In the genomic region with DNA sequence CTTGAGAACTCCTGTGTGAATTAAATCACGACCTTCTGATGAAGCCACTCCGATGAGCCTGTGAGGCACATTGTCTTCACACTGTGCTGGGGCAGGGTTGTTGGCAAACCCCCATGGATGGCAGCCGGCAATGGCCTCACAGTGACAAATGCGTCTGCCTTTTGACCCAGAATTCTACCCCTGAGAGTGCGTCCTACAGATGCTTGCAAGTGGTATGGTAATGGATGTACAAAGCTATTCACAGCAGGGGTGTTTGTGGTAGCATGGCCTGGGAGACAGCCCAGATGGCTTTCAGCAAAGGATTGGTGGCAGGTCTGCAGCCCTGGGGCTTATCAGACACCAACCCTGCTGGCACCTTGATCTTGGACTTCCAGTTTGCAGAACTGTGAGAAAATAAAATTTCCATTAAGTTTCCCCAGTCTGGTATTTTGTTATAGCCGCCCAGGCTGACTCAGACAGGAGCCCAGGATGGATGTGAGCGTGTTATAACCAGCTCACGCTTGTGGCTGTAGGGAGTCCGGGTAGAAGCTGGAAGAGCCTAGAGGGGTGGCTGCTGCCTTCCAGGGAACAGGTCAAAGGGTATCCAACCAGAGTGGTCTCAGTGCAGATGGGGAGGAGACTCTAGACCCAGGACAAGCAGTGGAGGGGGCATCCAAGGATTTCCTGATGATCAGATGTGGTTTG, we compare ENCODE assay signal across 16 cellular contexts. TPM values are rescaled to one million over a fixed set of nuclear protein-coding genes. Genes with fewer than 3 reads are reported as not detected.
DNase-seq lines count a peak whose midpoint lies in the region; ATAC-seq, FAIRE-seq and TF ChIP-seq lines count a peak whose summit lies in the region.
"Had no signal": no experiment of that assay in that cellular context is flagged by ENCODE, and none has a peak within 500 bp of the region (broad histone marks: within the 10 kb centered on the region; RNA-seq: fewer than 3 reads in every experiment).

No MANE protein-coding gene starts in this region.

- no peaks in the 10 kb centered on the region for H3K27me3 ChIP-seq in K562 (ENCODE audit: control insufficient read depth in 2 of 2, insufficient read depth in 2 of 2, low read length in 2 of 2)
- H3K27me3 ChIP-seq in keratinocyte (ENCODE audit: control insufficient read depth, extremely low read depth, insufficient read depth, low read length): no peaks in the 10 kb centered on the region
- H3K27me3 ChIP-seq in thyroid gland: no peaks in the 10 kb centered on the region
- no peaks in the 10 kb centered on the region for H3K27me3 ChIP-seq in tibial nerve

- DNase-seq in Right ventricle myocardium inferior (ENCODE audit: missing footprints) (peak; percentile 72), cardiac septum (ENCODE audit: low spot score) (no peak), K562 (ENCODE audit: extremely low read depth in 1 of 4, low spot score in 3 of 4) (no peak), keratinocyte (ENCODE audit: low read depth, low spot score) (no peak), thyroid gland (no peak), SW 1271 (lab: John Stamatoyannopoulos, UW) (no peak), tibial nerve (ENCODE audit: low spot score in 2 of 2) (no peak)
- DNase-seq in stimulated activated CD4-positive, alpha-beta T cell treated with anti-CD3 and anti-CD28 coated beads, Interleukin-2, amount 100 ng/mL, for 48 hours: no peak
- DNase-seq: activated T-cell treated with anti-CD3 and anti-CD28 coated beads, Interleukin-2, amount 50 U/mL, for 1 hour; GDM1; KBM-7; kidney glomerular epithelial cell; NCI-H226; SHP77 treated with DMSO at 0.1 percent for 48 hours had no signal

- no TSS peak for BruUV-seq in K562 (replicated peaks; lab: Mats Ljungman, UMichigan)

- H3K79me2 ChIP-seq in K562 (ENCODE audit: control insufficient read depth, insufficient read depth, low read length) (peaks cover 5% of the 10 kb centered on the region; the same call in 2 of the 3 replicates), keratinocyte (ENCODE audit: control insufficient read depth, insufficient read depth, low read length) (no peaks in the 10 kb centered on the region)

- dilution Hi-C loops in keratinocyte (cut with MboI; ENCODE audit: extremely low pct_ligation_motif_present, low sequenced_read_pairs): no loop called here

- TF ChIP-seq POLR2A in K562 (conservative IDR thresholded peaks at IDR 0.05) (no peak), thyroid gland (IDR thresholded peaks at IDR 0.05) (no peak), tibial nerve (IDR thresholded peaks at IDR 0.05) (no peak)

- ATAC-seq in Right ventricle myocardium inferior: peak; percentile 63
- ATAC-seq in K562: no peak

- no peak overlapping the region for H3K27ac ChIP-seq in K562 (ENCODE audit: extremely low read depth, low read depth, low read length)
- peak overlapping the region; percentile 11 for H3K27ac ChIP-seq in keratinocyte (ENCODE audit: control insufficient read depth, insufficient read depth, low read length)
- H3K27ac ChIP-seq in thyroid gland: peak overlapping the region in 2 of 3 donors; percentile 89 to 94
- H3K27ac ChIP-seq in tibial nerve: peak overlapping the region in 2 of 4 donors; percentile 40 to 67

- CTCF ChIA-PET in K562 (lab: Yijun Ruan, JAX; ENCODE audit: low intra/inter-chr PET ratio): no interaction called here

- H3K9me3 ChIP-seq in K562 (replicated peaks; ENCODE audit: control insufficient read depth, insufficient read depth, low read depth, low read length): no peaks in the 10 kb centered on the region
- H3K9me3 ChIP-seq in keratinocyte (ENCODE audit: control insufficient read depth, low read depth, low read length): no peaks in the 10 kb centered on the region
- no peaks in the 10 kb centered on the region for H3K9me3 ChIP-seq in thyroid gland
- no peaks in the 10 kb centered on the region for H3K9me3 ChIP-seq in tibial nerve

- no peak overlapping the region for H3K4me3 ChIP-seq in K562
- no peak overlapping the region for H3K4me3 ChIP-seq in keratinocyte (ENCODE audit: control insufficient read depth in 2 of 3, extremely low read depth in 1 of 3, insufficient read depth in 2 of 3, low read depth in 1 of 3, low read length in 3 of 3)
- no peak overlapping the region for H3K4me3 ChIP-seq in thyroid gland (replicated peaks in 1 of 3)
- no peak overlapping the region for H3K4me3 ChIP-seq in tibial nerve

- in situ Hi-C loops in K562 (cut with MboI): no loop called here

- peaks cover 67% of the 10 kb centered on the region; the same call in 2 of the 3 replicates for H3K36me3 ChIP-seq in K562 (ENCODE audit: control insufficient read depth, insufficient read depth, low read length)
- H3K36me3 ChIP-seq in keratinocyte (ENCODE audit: control insufficient read depth in 2 of 2, extremely low read depth in 1 of 2, insufficient read depth in 2 of 2, low read length in 2 of 2): peaks cover 0 to 3% of the 10 kb centered on the region in 2 experiments
- H3K36me3 ChIP-seq in thyroid gland: peaks cover 0 to 8% of the 10 kb centered on the region in 2 donors
- H3K36me3 ChIP-seq in tibial nerve: peaks cover 0 to 92% (median 0%) of the 10 kb centered on the region in 3 donors

- WGBS in K562 (ENCODE audit: insufficient coverage, low coverage, missing lambda C conversion rate): 96% methylated on average over 9 of the region's 9 CpGs
- WGBS in thyroid gland, 2 donors: 88 to 89% methylated on average over 9 of the region's 9 CpGs
- whole genome bisulfite sequencing in tibial nerve, 2 donors: 80 to 82% methylated on average over 9 of the region's 9 CpGs

- H3K4me1 ChIP-seq in K562 (replicated peaks in 1 of 2; ENCODE audit: control insufficient read depth in 2 of 2, insufficient read depth in 2 of 2, low read length in 2 of 2) (peaks cover 0 to 3% of the 10 kb centered on the region in 2 experiments; a peak in 2 of 5 replicates), keratinocyte (ENCODE audit: control insufficient read depth, extremely low read depth, insufficient read depth, low read length) (peaks cover 20% of the 10 kb centered on the region), thyroid gland (peaks cover 6% of the 10 kb centered on the region in 2 donors), tibial nerve (no peaks in the 10 kb centered on the region)

- TF ChIP-seq CTCF in K562 (IDR thresholded peaks at IDR 0.05 in 2 of 3, conservative IDR thresholded peaks at IDR 0.05 in 1 of 3; ENCODE audit: insufficient read depth in 2 of 3, low read depth in 1 of 3, low read length in 3 of 3) (no peak), keratinocyte (optimal IDR thresholded peaks at IDR 0.05 in 1 of 3, IDR thresholded peaks at IDR 0.05 in 1 of 3, conservative IDR thresholded peaks at IDR 0.05 in 1 of 3; ENCODE audit: extremely low read depth in 1 of 3, insufficient read depth in 2 of 3, low read length in 3 of 3) (no peak), thyroid gland (IDR thresholded peaks at IDR 0.05) (no peak), tibial nerve (IDR thresholded peaks at IDR 0.05) (no peak)

- H4K20me1 ChIP-seq in K562 (replicated peaks; ENCODE audit: control insufficient read depth, insufficient read depth, low read length) (no peaks in the 10 kb centered on the region), keratinocyte (ENCODE audit: control insufficient read depth, extremely low read depth, insufficient read depth, low read length) (no peaks in the 10 kb centered on the region)

- FAIRE-seq in K562 (lab: Jason Lieb, UNC) (peak; percentile 11), keratinocyte (lab: Jason Lieb, UNC) (no peak)
- FAIRE-seq: astrocyte had no signal

- peak overlapping the region in 1 of 2 experiments; percentile 17; a peak in 1 of 4 replicates for H3K9ac ChIP-seq in K562 (ENCODE audit: insufficient read depth in 1 of 2, low read depth in 2 of 2, low read length in 2 of 2)
- no peak overlapping the region for H3K9ac ChIP-seq in keratinocyte (ENCODE audit: control insufficient read depth, extremely low read depth, insufficient read depth, low read length)

- POLR2A ChIA-PET in K562 (lab: Yijun Ruan, JAX): interaction anchor here (0.8 to 5.5 kb wide), 3 partner anchors 10 to 114 kb away, joined by 4 to 29 read pairs (median 4); a partner anchor contains a TSS

- H2AFZ ChIP-seq in K562 (ENCODE audit: low read depth, low read length): no peak overlapping the region
- H2AFZ ChIP-seq in keratinocyte (ENCODE audit: control insufficient read depth, low read length): no peak overlapping the region

- H3K4me2 ChIP-seq in K562 (ENCODE audit: insufficient read depth, low read length) (no peak overlapping the region), keratinocyte (ENCODE audit: control insufficient read depth, extremely low read depth, insufficient read depth, low read depth, low read length) (peak overlapping the region; percentile 31)

- TF ChIP-seq RAD21 in K562 (CRISPR knock-in tag; conservative IDR thresholded peaks at IDR 0.05 in 1 of 2, IDR thresholded peaks at IDR 0.05 in 1 of 2): no peak

- intact Hi-C loops in Right ventricle myocardium inferior (cut with DNase I) (no loop called here), cardiac septum (cut with DNase I) (no loop called here), K562 (cut with micrococcal nuclease) (no loop called here), thyroid gland (cut with DNase I) (no loop called here)

- TF ChIP-seq EP300 in K562 (IDR thresholded peaks at IDR 0.05; ENCODE audit: low read length): no peak
- TF ChIP-seq EP300 in tibial nerve (IDR thresholded peaks at IDR 0.05): no peak

- H3K9me1 ChIP-seq in K562 (ENCODE audit: control insufficient read depth, insufficient read depth, low read length) (no peaks in the 10 kb centered on the region), keratinocyte (ENCODE audit: control insufficient read depth, extremely low read depth, insufficient read depth, low read length) (no peaks in the 10 kb centered on the region)

RNA-seq across cellular contexts. Expression of a gene that starts 10.1 kb away (rescaled TPM):
- total RNA-seq in Right ventricle myocardium inferior: 38.2 TPM
- 22.3 TPM for total RNA-seq in cardiac septum
- 125 and 253 TPM in 2 replicates for total RNA-seq in K562 (2011; cell fraction: chromatin; rRNA removed; ENCODE audit: low replicate concordance)
- 134 and 153 TPM in 2 replicates for total RNA-seq in K562 (2011; cell fraction: nucleolus; rRNA removed)
- total RNA-seq in K562 (2011; cell fraction: nucleoplasm; rRNA removed): 139 and 167 TPM in 2 replicates
- total RNA-seq in K562 (2014; rRNA removed): 68.1 and 101 TPM in 2 replicates
- total RNA-seq in K562 (2014; rRNA removed; fragmentation: Illumina TruSeq; extraction: Trizol): 63.4 and 70.4 TPM in 2 replicates
- total RNA-seq in K562 (2015; rRNA removed; fragmentation: Illumina TruSeq; extraction: Trizol): 61.8 and 62.1 TPM in 2 replicates
- total RNA-seq in K562 (2021): 67.3 and 74.0 TPM in 2 replicates
- polyA plus RNA-seq in K562 (2011; rRNA removed): 73.8 and 74.4 TPM in 2 replicates
- polyA plus RNA-seq in K562 (2011; cell fraction: cytosol; rRNA removed): 85.6 and 94.0 TPM in 2 replicates
- polyA plus RNA-seq in K562 (2011; cell fraction: nucleus; rRNA removed): 83.1 and 130 TPM in 2 replicates
- polyA plus RNA-seq in K562 (2012): 61.5 and 73.9 TPM in 2 replicates
- polyA plus RNA-seq in K562 (2014; fragmentation: Illumina TruSeq; extraction: Trizol): 119 and 133 TPM in 2 replicates
- 100 to 1,000 TPM in 1 of 2 experiments, 10 to 100 TPM in 1; 80.3 to 188 TPM for polyA plus RNA-seq in K562 (2014; fragmentation: Nextera tagmentation; extraction: Ambion mirVana)
- polyA plus RNA-seq in K562 (2014; rRNA removed): 95.7 and 110 TPM in 2 replicates
- 81.4 and 85.1 TPM in 2 replicates for polyA minus RNA-seq in K562 (2011; rRNA and poly(A)+ RNA removed)
- polyA minus RNA-seq in K562 (2011; cell fraction: cytosol; rRNA and poly(A)+ RNA removed): 32.2 and 35.0 TPM in 2 replicates
- 27.0 and 36.4 TPM in 2 replicates for polyA minus RNA-seq in K562 (2011; cell fraction: nucleus; rRNA and poly(A)+ RNA removed)
- polyA plus RNA-seq in keratinocyte: 21.6 to 32.4 TPM (median 26.7 TPM) in 3 replicates
- polyA plus RNA-seq in keratinocyte (2011; ENCODE audit: low read depth): 8.1 TPM
- polyA plus RNA-seq in keratinocyte (2011; cell fraction: cytosol; rRNA removed): 41.6 and 43.8 TPM in 2 replicates
- 40.5 and 55.5 TPM in 2 replicates for polyA plus RNA-seq in keratinocyte (2011; cell fraction: nucleus; rRNA removed)
- 28.3 and 30.8 TPM in 2 replicates for polyA plus RNA-seq in keratinocyte (2012; ENCODE audit: low replicate concordance)
- polyA minus RNA-seq in keratinocyte: 18.7 to 65.4 TPM (median 36.1 TPM) in 3 replicates
- polyA minus RNA-seq in keratinocyte (2011; cell fraction: cytosol; rRNA and poly(A)+ RNA removed): 25.1 TPM
- 14.4 and 19.5 TPM in 2 replicates for polyA minus RNA-seq in keratinocyte (2011; cell fraction: nucleus; rRNA and poly(A)+ RNA removed)
- 10 to 100 TPM; 21.3 to 36.9 (median 33.5) TPM for total RNA-seq in thyroid gland
- 10 to 100 TPM; 29.7 to 40.6 (median 37.7) TPM for total RNA-seq in tibial nerve

RNA-seq across cellular contexts. Expression of a gene that starts 10.4 kb away (rescaled TPM):
- total RNA-seq in Right ventricle myocardium inferior (5.2 TPM), cardiac septum (1.2 TPM), K562 (2014; rRNA removed) (195 and 231 TPM in 2 replicates), K562 (2014; rRNA removed; fragmentation: Illumina TruSeq; extraction: Trizol) (45.0 and 59.5 TPM in 2 replicates), K562 (2015; rRNA removed; fragmentation: Illumina TruSeq; extraction: Trizol) (97.7 and 98.0 TPM in 2 replicates), K562 (2021) (198 TPM in 2 replicates), thyroid gland (1 to 10 TPM; 1.1 to 2.7 (median 1.9) TPM), tibial nerve (1 to 10 TPM; 1.0 to 6.6 (median 1.6) TPM)
- 24.3 and 89.6 TPM in 2 replicates for total RNA-seq in K562 (2011; cell fraction: chromatin; rRNA removed; ENCODE audit: low replicate concordance)
- 88.4 and 100 TPM in 2 replicates for total RNA-seq in K562 (2011; cell fraction: nucleolus; rRNA removed)
- 53.4 and 62.0 TPM in 2 replicates for total RNA-seq in K562 (2011; cell fraction: nucleoplasm; rRNA removed)
- polyA plus RNA-seq in K562 (2011; rRNA removed) (123 and 130 TPM in 2 replicates), K562 (2014; fragmentation: Illumina TruSeq; extraction: Trizol) (103 and 216 TPM in 2 replicates), K562 (2014; fragmentation: Nextera tagmentation; extraction: Ambion mirVana) (10 to 100 TPM in 1 of 2 experiments, 1 to 10 TPM in 1; 8.4 to 29.9 TPM), K562 (2014; rRNA removed) (192 and 280 TPM in 2 replicates), keratinocyte (7.1 to 50.2 TPM (median 21.8 TPM) in 3 replicates)
- polyA plus RNA-seq in K562 (2011; cell fraction: cytosol; rRNA removed): 232 and 546 TPM in 2 replicates
- 82.4 and 119 TPM in 2 replicates for polyA plus RNA-seq in K562 (2011; cell fraction: nucleus; rRNA removed)
- polyA plus RNA-seq in K562 (2012): 204 and 231 TPM in 2 replicates
- 86.2 and 149 TPM in 2 replicates for polyA minus RNA-seq in K562 (2011; rRNA and poly(A)+ RNA removed)
- 121 and 135 TPM in 2 replicates for polyA minus RNA-seq in K562 (2011; cell fraction: cytosol; rRNA and poly(A)+ RNA removed)
- 32.2 and 35.5 TPM in 2 replicates for polyA minus RNA-seq in K562 (2011; cell fraction: nucleus; rRNA and poly(A)+ RNA removed)
- polyA plus RNA-seq in keratinocyte (2011; ENCODE audit: low read depth): not detected
- 9.4 and 14.3 TPM in 2 replicates for polyA plus RNA-seq in keratinocyte (2011; cell fraction: cytosol; rRNA removed)
- polyA plus RNA-seq in keratinocyte (2011; cell fraction: nucleus; rRNA removed): 3.7 and 4.5 TPM in 2 replicates
- polyA plus RNA-seq in keratinocyte (2012; ENCODE audit: low replicate concordance): 0.82 and 44.0 TPM in 2 replicates
- 8.5 to 52.2 TPM (median 34.7 TPM) in 3 replicates for polyA minus RNA-seq in keratinocyte
- polyA minus RNA-seq in keratinocyte (2011; cell fraction: cytosol; rRNA and poly(A)+ RNA removed): 15.3 TPM
- polyA minus RNA-seq in keratinocyte (2011; cell fraction: nucleus; rRNA and poly(A)+ RNA removed): 3.9 and 5.1 TPM in 2 replicates

RNA-seq across cellular contexts. Expression of a gene that starts 16.8 kb away (rescaled TPM):
- total RNA-seq in Right ventricle myocardium inferior: 1.2 TPM
- total RNA-seq in cardiac septum: 0.38 TPM
- 88.6 and 104 TPM in 2 replicates for total RNA-seq in K562 (2011; cell fraction: chromatin; rRNA removed; ENCODE audit: low replicate concordance)
- total RNA-seq in K562 (2011; cell fraction: nucleolus; rRNA removed): 92.8 and 99.1 TPM in 2 replicates
- 114 and 121 TPM in 2 replicates for total RNA-seq in K562 (2011; cell fraction: nucleoplasm; rRNA removed)
- total RNA-seq in K562 (2014; rRNA removed): 114 and 140 TPM in 2 replicates
- 79.1 and 79.9 TPM in 2 replicates for total RNA-seq in K562 (2014; rRNA removed; fragmentation: Illumina TruSeq; extraction: Trizol)
- total RNA-seq in K562 (2015; rRNA removed; fragmentation: Illumina TruSeq; extraction: Trizol): 101 and 106 TPM in 2 replicates
- 101 and 104 TPM in 2 replicates for total RNA-seq in K562 (2021)
- polyA plus RNA-seq in K562 (2011; rRNA removed): 61.4 and 64.4 TPM in 2 replicates
- polyA plus RNA-seq in K562 (2011; cell fraction: cytosol; rRNA removed): 55.7 and 67.4 TPM in 2 replicates
- polyA plus RNA-seq in K562 (2011; cell fraction: nucleus; rRNA removed): 37.3 and 40.7 TPM in 2 replicates
- polyA plus RNA-seq in K562 (2012): 67.7 and 78.4 TPM in 2 replicates
- 74.6 and 88.8 TPM in 2 replicates for polyA plus RNA-seq in K562 (2014; fragmentation: Illumina TruSeq; extraction: Trizol)
- polyA plus RNA-seq in K562 (2014; fragmentation: Nextera tagmentation; extraction: Ambion mirVana): 100 to 1,000 TPM in 1 of 2 experiments, 10 to 100 TPM in 1; 98.2 to 107 TPM
- 127 and 155 TPM in 2 replicates for polyA plus RNA-seq in K562 (2014; rRNA removed)
- polyA minus RNA-seq in K562 (2011; rRNA and poly(A)+ RNA removed): 83.8 and 87.5 TPM in 2 replicates
- polyA minus RNA-seq in K562 (2011; cell fraction: cytosol; rRNA and poly(A)+ RNA removed): 34.3 and 38.4 TPM in 2 replicates
- 36.9 and 58.9 TPM in 2 replicates for polyA minus RNA-seq in K562 (2011; cell fraction: nucleus; rRNA and poly(A)+ RNA removed)
- 1.6 to 16.1 TPM (median 11.5 TPM) in 3 replicates for polyA plus RNA-seq in keratinocyte
- 0.72 TPM for polyA plus RNA-seq in keratinocyte (2011; ENCODE audit: low read depth)
- polyA plus RNA-seq in keratinocyte (2011; cell fraction: cytosol; rRNA removed): 2.3 and 2.6 TPM in 2 replicates
- polyA plus RNA-seq in keratinocyte (2011; cell fraction: nucleus; rRNA removed): 0.83 and 1.5 TPM in 2 replicates
- 0.59 and 18.7 TPM in 2 replicates for polyA plus RNA-seq in keratinocyte (2012; ENCODE audit: low replicate concordance)
- 1.8 to 14.3 TPM (median 11.0 TPM) in 3 replicates for polyA minus RNA-seq in keratinocyte
- 9.2 TPM for polyA minus RNA-seq in keratinocyte (2011; cell fraction: cytosol; rRNA and poly(A)+ RNA removed)
- 0.21 and 0.54 TPM in 2 replicates for polyA minus RNA-seq in keratinocyte (2011; cell fraction: nucleus; rRNA and poly(A)+ RNA removed)
- under 1 TPM in 3 of 4 donors, not detected in 1; 0.11 to 0.83 (median 0.13) TPM for total RNA-seq in thyroid gland
- total RNA-seq in tibial nerve: 1 to 10 TPM in 1 of 4 donors, under 1 TPM in 2, not detected in 1; 0.87 to 8.7 (median 0.98) TPM

RNA-seq across cellular contexts. Expression of a gene that starts 28.9 kb away (rescaled TPM):
- total RNA-seq in Right ventricle myocardium inferior (120 TPM), cardiac septum (116 TPM), K562 (2014; rRNA removed) (87.8 and 120 TPM in 2 replicates), K562 (2014; rRNA removed; fragmentation: Illumina TruSeq; extraction: Trizol) (29.7 and 44.9 TPM in 2 replicates), K562 (2015; rRNA removed; fragmentation: Illumina TruSeq; extraction: Trizol) (68.0 and 68.2 TPM in 2 replicates), K562 (2021) (173 and 185 TPM in 2 replicates), thyroid gland (10 to 100 TPM; 47.9 to 83.8 (median 70.7) TPM), tibial nerve (10 to 100 TPM; 40.6 to 70.2 (median 54.1) TPM)
- total RNA-seq in K562 (2011; cell fraction: chromatin; rRNA removed; ENCODE audit: low replicate concordance): 68.6 and 254 TPM in 2 replicates
- total RNA-seq in K562 (2011; cell fraction: nucleolus; rRNA removed): 327 and 339 TPM in 2 replicates
- total RNA-seq in K562 (2011; cell fraction: nucleoplasm; rRNA removed): 222 and 253 TPM in 2 replicates
- polyA plus RNA-seq in K562 (2011; rRNA removed) (159 and 208 TPM in 2 replicates), K562 (2014; fragmentation: Illumina TruSeq; extraction: Trizol) (167 and 172 TPM in 2 replicates), K562 (2014; fragmentation: Nextera tagmentation; extraction: Ambion mirVana) (1 to 10 TPM; 1.4 to 7.6 TPM), K562 (2014; rRNA removed) (140 and 156 TPM in 2 replicates), keratinocyte (98.8 to 298 TPM (median 103 TPM) in 3 replicates)
- 393 and 921 TPM in 2 replicates for polyA plus RNA-seq in K562 (2011; cell fraction: cytosol; rRNA removed)
- 163 and 222 TPM in 2 replicates for polyA plus RNA-seq in K562 (2011; cell fraction: nucleus; rRNA removed)
- polyA plus RNA-seq in K562 (2012): 104 and 149 TPM in 2 replicates
- polyA minus RNA-seq in K562 (2011; rRNA and poly(A)+ RNA removed): 64.8 and 150 TPM in 2 replicates
- 129 and 147 TPM in 2 replicates for polyA minus RNA-seq in K562 (2011; cell fraction: cytosol; rRNA and poly(A)+ RNA removed)
- polyA minus RNA-seq in K562 (2011; cell fraction: nucleus; rRNA and poly(A)+ RNA removed): 33.9 and 38.4 TPM in 2 replicates
- polyA plus RNA-seq in keratinocyte (2011; ENCODE audit: low read depth): 18.9 TPM
- polyA plus RNA-seq in keratinocyte (2011; cell fraction: cytosol; rRNA removed): 152 and 214 TPM in 2 replicates
- 196 and 308 TPM in 2 replicates for polyA plus RNA-seq in keratinocyte (2011; cell fraction: nucleus; rRNA removed)
- polyA plus RNA-seq in keratinocyte (2012; ENCODE audit: low replicate concordance): 92.0 and 197 TPM in 2 replicates
- 149 to 420 TPM (median 226 TPM) in 3 replicates for polyA minus RNA-seq in keratinocyte
- polyA minus RNA-seq in keratinocyte (2011; cell fraction: cytosol; rRNA and poly(A)+ RNA removed): 340 TPM
- polyA minus RNA-seq in keratinocyte (2011; cell fraction: nucleus; rRNA and poly(A)+ RNA removed): 94.0 and 134 TPM in 2 replicates

RNA-seq across cellular contexts. Expression of a gene that starts 34.1 kb away (rescaled TPM):
- total RNA-seq in Right ventricle myocardium inferior (not detected), cardiac septum (not detected), K562 (2014; rRNA removed) (not detected in 2 replicates), K562 (2014; rRNA removed; fragmentation: Illumina TruSeq; extraction: Trizol) (not detected in 2 replicates), K562 (2015; rRNA removed; fragmentation: Illumina TruSeq; extraction: Trizol) (not detected in 2 replicates), K562 (2021) (not detected in 2 replicates), thyroid gland (not detected), tibial nerve (not detected)
- total RNA-seq in K562 (2011; cell fraction: chromatin; rRNA removed; ENCODE audit: low replicate concordance): not detected in 2 replicates
- 0.17 TPM in 1 of 2 replicates, not detected in the other for total RNA-seq in K562 (2011; cell fraction: nucleolus; rRNA removed)
- not detected in 2 replicates for total RNA-seq in K562 (2011; cell fraction: nucleoplasm; rRNA removed)
- polyA plus RNA-seq in K562 (2011; rRNA removed) (not detected in 2 replicates), K562 (2014; fragmentation: Illumina TruSeq; extraction: Trizol) (not detected in 2 replicates), K562 (2014; fragmentation: Nextera tagmentation; extraction: Ambion mirVana) (not detected), K562 (2014; rRNA removed) (not detected in 2 replicates), keratinocyte (not detected in 3 replicates)
- polyA plus RNA-seq in K562 (2011; cell fraction: cytosol; rRNA removed): not detected in 2 replicates
- not detected in 2 replicates for polyA plus RNA-seq in K562 (2011; cell fraction: nucleus; rRNA removed)
- polyA plus RNA-seq in K562 (2012): not detected in 2 replicates
- polyA minus RNA-seq in K562 (2011; rRNA and poly(A)+ RNA removed): not detected in 2 replicates
- polyA minus RNA-seq in K562 (2011; cell fraction: cytosol; rRNA and poly(A)+ RNA removed): not detected in 2 replicates
- polyA minus RNA-seq in K562 (2011; cell fraction: nucleus; rRNA and poly(A)+ RNA removed): not detected in 2 replicates
- polyA plus RNA-seq in keratinocyte (2011; ENCODE audit: low read depth): not detected
- not detected in 2 replicates for polyA plus RNA-seq in keratinocyte (2011; cell fraction: cytosol; rRNA removed)
- polyA plus RNA-seq in keratinocyte (2011; cell fraction: nucleus; rRNA removed): not detected in 2 replicates
- polyA plus RNA-seq in keratinocyte (2012; ENCODE audit: low replicate concordance): not detected in 2 replicates
- not detected in 3 replicates for polyA minus RNA-seq in keratinocyte
- not detected for polyA minus RNA-seq in keratinocyte (2011; cell fraction: cytosol; rRNA and poly(A)+ RNA removed)
- polyA minus RNA-seq in keratinocyte (2011; cell fraction: nucleus; rRNA and poly(A)+ RNA removed): not detected in 2 replicates
- total RNA-seq: astrocyte had no signal
- polyA plus RNA-seq: AG04450 had no signal

Comparison
In these comparisons a context has a peak if more than half of its experiments do, and no peak if none do; other contexts are left out.
1. RNA of a gene that starts 16.8 kb away (total RNA-seq): 79.1 to 140 TPM in K562; 1.2 TPM in Right ventricle myocardium inferior (single experiment), 0.87 to 8.7 TPM in tibial nerve, 0.38 TPM in cardiac septum (single experiment) and 0.11 to 0.83 TPM in thyroid gland; every median in the first group is over 4 times any median in the second.